18 cellular contexts compared by ENCODE assay signal in the genomic region with DNA sequence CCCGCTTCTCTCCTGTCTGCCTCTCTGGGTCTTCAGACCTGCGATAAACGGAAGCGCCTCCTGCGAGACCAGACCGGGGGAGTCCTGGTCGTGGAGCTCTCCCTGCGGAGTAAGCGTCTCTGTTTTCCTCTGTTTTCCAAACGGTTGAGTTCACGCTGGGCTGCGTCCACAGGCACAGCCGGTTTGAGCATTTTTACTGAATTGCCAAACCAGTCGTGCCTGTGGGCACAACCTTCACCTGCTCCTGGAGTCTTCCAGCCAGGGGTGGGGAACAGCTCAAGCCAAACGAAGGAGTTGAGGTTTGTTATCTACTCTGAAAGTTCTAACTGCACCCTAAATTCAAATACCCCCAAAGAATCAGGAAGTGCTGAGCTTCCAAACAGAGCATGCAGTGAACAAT. TPM values are rescaled to one million over a fixed set of nuclear protein-coding genes. Genes with fewer than 3 reads are reported as not detected.
DNase-seq lines count a peak whose midpoint lies in the region; ATAC-seq and TF ChIP-seq lines count a peak whose summit lies in the region.
"Had no signal": no experiment of that assay in that cellular context is flagged by ENCODE, and none has a peak within 500 bp of the region (broad histone marks: within the 10 kb centered on the region; RNA-seq: fewer than 3 reads in every experiment).

No MANE protein-coding gene starts in this region.

- no peaks in the 10 kb centered on the region for H3K9me3 ChIP-seq in mammary epithelial cell (replicated peaks; ENCODE audit: insufficient read depth, low read length)
- no peaks in the 10 kb centered on the region for H3K9me3 ChIP-seq in prostate gland
- H3K9me3 ChIP-seq: BLaER1, HAP-1 had no signal

- H3K27ac Mint-ChIP-seq in effector memory CD8-positive, alpha-beta T cell: no peak overlapping the region
- H3K27ac Mint-ChIP-seq: CD8-positive, alpha-beta T cell had no signal

- no peaks in the 10 kb centered on the region for H4K20me1 ChIP-seq in mammary epithelial cell (ENCODE audit: insufficient read depth, low read length)
- H4K20me1 ChIP-seq: BLaER1 had no signal

- peaks cover 5 to 26% of the 10 kb centered on the region in 2 donors for H3K27me3 Mint-ChIP-seq in effector memory CD8-positive, alpha-beta T cell

- H3K36me3 Mint-ChIP-seq in effector memory CD8-positive, alpha-beta T cell (ENCODE audit: insufficient read depth): no peaks in the 10 kb centered on the region
- H3K36me3 Mint-ChIP-seq: CD8-positive, alpha-beta T cell had no signal

- dilution Hi-C loops in mammary epithelial cell (cut with HindIII; ENCODE audit: low sequenced_read_pairs): no loop called here

- H3K4me2 ChIP-seq in mammary epithelial cell (ENCODE audit: insufficient read depth, low read depth, low read length): no peak overlapping the region
- H3K4me2 ChIP-seq: BLaER1 had no signal

- no peak overlapping the region for H3K4me3 Mint-ChIP-seq in effector memory CD8-positive, alpha-beta T cell
- H3K4me3 Mint-ChIP-seq: CD8-positive, alpha-beta T cell had no signal

- TF ChIP-seq CTCF in mammary epithelial cell (conservative IDR thresholded peaks at IDR 0.05 in 1 of 2, IDR thresholded peaks at IDR 0.05 in 1 of 2; ENCODE audit: extremely low read depth in 1 of 2, insufficient read depth in 1 of 2, low read depth in 1 of 2, low read length in 2 of 2): no peak
- no peak for TF ChIP-seq CTCF in VCaP (conservative IDR thresholded peaks at IDR 0.05)
- no peak for TF ChIP-seq CTCF in prostate gland (IDR thresholded peaks at IDR 0.05)

- intact Hi-C loops in mammary epithelial cell (cut with micrococcal nuclease): no loop called here
- intact Hi-C loops in prostate gland (cut with DNase I): no loop called here

- 91% methylated on average over 14 of the region's 15 CpGs for WGBS in mammary epithelial cell (ENCODE audit: low coverage, missing lambda C conversion rate)
- 60% methylated on average over 15 of the region's 15 CpGs for WGBS in prostate gland

- no peak overlapping the region for H3K27ac ChIP-seq in mammary epithelial cell (ENCODE audit: insufficient read depth, low read depth, low read length)
- peak overlapping the region; percentile 55; the same call in 1 of the 2 replicates for H3K27ac ChIP-seq in VCaP
- no peak overlapping the region for H3K27ac ChIP-seq in prostate gland
- H3K27ac ChIP-seq: BLaER1 had no signal

- DNase-seq in T47D (ENCODE audit: low read depth in 1 of 2, low spot score in 1 of 2) (peak; percentile 11 to 74), mammary epithelial cell (no peak), prostate gland (ENCODE audit: low spot score) (peak; percentile 13), NCI-H82 treated with DMSO at 0.1 percent for 48 hours (lab: John Stamatoyannopoulos, UW; ENCODE audit: unreplicated experiment) (no peak)
- no peak for DNase-seq in effector memory CD8-positive, alpha-beta T cell
- DNase-seq: 8988T; Calu3; CD8-positive, alpha-beta T cell; DMS79 treated with DMSO at 0.1 percent for 48 hours; GF-D8 had no signal

- no peaks in the 10 kb centered on the region for H3K79me2 ChIP-seq in mammary epithelial cell (ENCODE audit: insufficient read depth, low read length)

- TF ChIP-seq POLR2A in prostate gland (IDR thresholded peaks at IDR 0.05): no peak

- H3K27me3 ChIP-seq in mammary epithelial cell (ENCODE audit: insufficient read depth, low read length) (no peaks in the 10 kb centered on the region), prostate gland (replicated peaks; ENCODE audit: insufficient read depth) (no peaks in the 10 kb centered on the region)
- H3K27me3 ChIP-seq: BLaER1 had no signal

- no TSS peak for BruUV-seq in mammary epithelial cell (replicated peaks; lab: Mats Ljungman, UMichigan)

- ATAC-seq in GM21360 (IDR thresholded peaks at IDR 0.05; ENCODE audit: unreplicated experiment): no peak
- no peak for ATAC-seq in effector memory CD8-positive, alpha-beta T cell (replicated peaks)
- ATAC-seq: CD8-positive, alpha-beta T cell; HepG2 had no signal

- H3K4me1 Mint-ChIP-seq in effector memory CD8-positive, alpha-beta T cell (ENCODE audit: low read depth in 2 of 2): no peaks in the 10 kb centered on the region

- H3K4me3 ChIP-seq in mammary epithelial cell (replicated peaks in 1 of 3; ENCODE audit: insufficient read depth in 1 of 3, low read depth in 2 of 3, low read length in 3 of 3) (no peak overlapping the region), prostate gland (no peak overlapping the region)
- H3K4me3 ChIP-seq: BLaER1, HAP-1 had no signal

- CTCF ChIA-PET in mammary epithelial cell (lab: Charles Lee; ENCODE audit: low non-redundant PET): no interaction called here

- in situ Hi-C loops in T47D (cut with HindIII; ENCODE audit: low pct_unique_long_range_greater_than_20kb, low sequenced_read_pairs) (no loop called here), mammary epithelial cell (cut with MboI; ENCODE audit: low sequenced_read_pairs in 2 of 2) (no loop called here)

- no peak overlapping the region for H2AFZ ChIP-seq in mammary epithelial cell (ENCODE audit: low read depth, low read length)

- H3K4me1 ChIP-seq in mammary epithelial cell (ENCODE audit: insufficient read depth, low read length) (peaks cover 6% of the 10 kb centered on the region), prostate gland (replicated peaks) (no peaks in the 10 kb centered on the region)
- H3K4me1 ChIP-seq: HAP-1 had no signal

- no peak overlapping the region for H3K9ac ChIP-seq in mammary epithelial cell (ENCODE audit: insufficient read depth, low read length)
- H3K9ac ChIP-seq: BLaER1 had no signal

- H3K36me3 ChIP-seq in mammary epithelial cell (ENCODE audit: insufficient read depth, low read length) (no peaks in the 10 kb centered on the region), prostate gland (no peaks in the 10 kb centered on the region)
- H3K36me3 ChIP-seq: BLaER1, HAP-1 had no signal

- no peaks in the 10 kb centered on the region for H3K9me3 Mint-ChIP-seq in effector memory CD8-positive, alpha-beta T cell
- H3K9me3 Mint-ChIP-seq: CD8-positive, alpha-beta T cell had no signal

RNA-seq across cellular contexts. Expression of gene TECTB, which starts 16.3 kb away (rescaled TPM):
- not detected for total RNA-seq in mammary epithelial cell
- not detected for polyA plus RNA-seq in mammary epithelial cell
- not detected for polyA minus RNA-seq in mammary epithelial cell
- total RNA-seq in prostate gland: not detected
- total RNA-seq: A673; Calu3; CD8-positive, alpha-beta T cell; H4 had no signal
- polyA plus RNA-seq: AG04450 had no signal

Comparison
In these comparisons a context has a peak if more than half of its experiments do, and no peak if none do; other contexts are left out.
1. DNase-seq: peak in T47D (2 of 2) and prostate gland (single experiment); none in mammary epithelial cell (single experiment), NCI-H82 treated with DMSO at 0.1 percent for 48 hours (single experiment) and effector memory CD8-positive, alpha-beta T cell (0 of 3).